Comparison of ENCODE assay signal across 20 cellular contexts in genomic region chr17:49630113-49630900, GRCh38. TPM values are rescaled to one million over a fixed set of nuclear protein-coding genes. Genes with fewer than 3 reads are reported as not detected.
A peak's percentile ranks its signal among the peaks of the same experiment; 100 is the strongest.
DNase-seq lines count a peak whose midpoint lies in the region; ATAC-seq and TF ChIP-seq lines count a peak whose summit lies in the region.
"Had no signal": no experiment of that assay in that cellular context is flagged by ENCODE, and none has a peak within 500 bp of the region (broad histone marks: within the 10 kb centered on the region; RNA-seq: fewer than 3 reads in every experiment).

No MANE protein-coding gene starts in this region.

- peak overlapping the region; percentile 1 for H3K27ac Mint-ChIP-seq in CD8-positive, alpha-beta T cell
- H3K27ac Mint-ChIP-seq in stimulated activated effector memory CD8-positive, alpha-beta T cell treated with anti-CD3 and anti-CD28 coated beads, Interleukin-12 subunit alpha, Interleukin-12 subunit beta, amount 100 ng/mL, for 72 hours, result no peak overlapping the region
- H3K27ac Mint-ChIP-seq: activated CD4-positive, alpha-beta T cell treated with anti-CD3 and anti-CD28 coated beads, Interleukin-2, amount 10 ng/mL, durations not matched to agents 7 days and 5 days; dendritic cell treated with granulocyte-macrophage colony-stimulating factor and Interleukin-4, amounts not matched to agents 40 ng/mL and 50 ng/mL, for 4 days had no signal

- H3K4me3 ChIP-seq in CD8-positive, alpha-beta T cell (ENCODE audit: low read depth, low read length), result no peak overlapping the region
- H3K4me3 ChIP-seq in HEK293 (ENCODE audit: low read depth, low read length), result no peak overlapping the region
- H3K4me3 ChIP-seq in esophagus muscularis mucosa, result no peak overlapping the region
- H3K4me3 ChIP-seq: GM23248, prostate gland, testis had no signal

- no peaks in the 10 kb centered on the region for H3K9me3 Mint-ChIP-seq in CD8-positive, alpha-beta T cell
- no peaks in the 10 kb centered on the region for H3K9me3 Mint-ChIP-seq in stimulated activated effector memory CD8-positive, alpha-beta T cell treated with anti-CD3 and anti-CD28 coated beads, Interleukin-12 subunit alpha, Interleukin-12 subunit beta, amount 100 ng/mL, for 72 hours
- H3K9me3 Mint-ChIP-seq: activated CD4-positive, alpha-beta T cell treated with anti-CD3 and anti-CD28 coated beads, Interleukin-2, amount 10 ng/mL, durations not matched to agents 7 days and 5 days; activated naive CD8-positive, alpha-beta T cell treated with anti-CD3 and anti-CD28 coated beads for 36 hours; dendritic cell treated with granulocyte-macrophage colony-stimulating factor and Interleukin-4, amounts not matched to agents 40 ng/mL and 50 ng/mL, for 4 days had no signal

- ATAC-seq in CD8-positive, alpha-beta T cell, result no peak
- peak; percentile 43 for ATAC-seq in stimulated activated effector memory CD8-positive, alpha-beta T cell treated with anti-CD3 and anti-CD28 coated beads, Interleukin-12 subunit alpha, Interleukin-12 subunit beta, amount 100 ng/mL, for 72 hours
- ATAC-seq in HG02870 (IDR thresholded peaks at IDR 0.05; ENCODE audit: unreplicated experiment), result no peak
- ATAC-seq: left cardiac atrium had no signal

- H3K4me3 Mint-ChIP-seq in CD8-positive, alpha-beta T cell, result no peak overlapping the region
- no peak overlapping the region for H3K4me3 Mint-ChIP-seq in stimulated activated effector memory CD8-positive, alpha-beta T cell treated with anti-CD3 and anti-CD28 coated beads, Interleukin-12 subunit alpha, Interleukin-12 subunit beta, amount 100 ng/mL, for 72 hours
- H3K4me3 Mint-ChIP-seq: activated CD4-positive, alpha-beta T cell treated with anti-CD3 and anti-CD28 coated beads, Interleukin-2, amount 10 ng/mL, durations not matched to agents 7 days and 5 days; activated naive CD8-positive, alpha-beta T cell treated with anti-CD3 and anti-CD28 coated beads for 36 hours; dendritic cell treated with granulocyte-macrophage colony-stimulating factor and Interleukin-4, amounts not matched to agents 40 ng/mL and 50 ng/mL, for 4 days had no signal

- CTCF ChIA-PET in CD8-positive, alpha-beta T cell (lab: Charles Lee), result interaction anchor here (1.1 kb wide), 1 partner anchor 33 kb away, joined by 3 read pairs; no protein-coding TSS in a partner anchor
- CTCF ChIA-PET in HEK293 (lab: Yijun Ruan, JAX), result interaction anchor here (0.6 to 1.0 kb wide), 2 partner anchors 19 to 48 kb away, joined by 3 read pairs; no protein-coding TSS in a partner anchor

- H3K4me1 Mint-ChIP-seq in CD8-positive, alpha-beta T cell (ENCODE audit: low read depth), result peaks cover 53% of the 10 kb centered on the region
- peaks cover 13% of the 10 kb centered on the region for H3K4me1 Mint-ChIP-seq in stimulated activated effector memory CD8-positive, alpha-beta T cell treated with anti-CD3 and anti-CD28 coated beads, Interleukin-12 subunit alpha, Interleukin-12 subunit beta, amount 100 ng/mL, for 72 hours

- no peak for TF ChIP-seq POLR2A in esophagus muscularis mucosa (IDR thresholded peaks at IDR 0.05; ENCODE audit: low read depth)

- H3K36me3 ChIP-seq in CD8-positive, alpha-beta T cell (ENCODE audit: insufficient read depth, low read length), result no peaks in the 10 kb centered on the region
- H3K36me3 ChIP-seq in HEK293 (ENCODE audit: control insufficient read depth in 2 of 2, insufficient read depth in 1 of 2, low read length in 2 of 2) (peaks cover 0 to 4% of the 10 kb centered on the region in 2 experiments; a peak in 1 of 3 replicates), esophagus muscularis mucosa (peaks cover 0 to 5% (median 3%) of the 10 kb centered on the region in 4 donors)
- H3K36me3 ChIP-seq: prostate gland had no signal

- H3K4me1 ChIP-seq in CD8-positive, alpha-beta T cell (ENCODE audit: insufficient read depth, low read length), result peaks cover 25% of the 10 kb centered on the region
- peaks cover 19% of the 10 kb centered on the region for H3K4me1 ChIP-seq in HEK293 (ENCODE audit: control insufficient read depth, insufficient read depth, low read length)
- peaks cover 83 to 100% (median 99%) of the 10 kb centered on the region in 4 donors for H3K4me1 ChIP-seq in esophagus muscularis mucosa

- no peaks in the 10 kb centered on the region for H3K27me3 ChIP-seq in CD8-positive, alpha-beta T cell (ENCODE audit: insufficient read depth, low read length)
- H3K27me3 ChIP-seq in esophagus muscularis mucosa, result no peaks in the 10 kb centered on the region
- H3K27me3 ChIP-seq: testis had no signal

- DNase-seq in CD8-positive, alpha-beta T cell, result no peak
- DNase-seq in esophagus muscularis mucosa (ENCODE audit: extremely low spot score), result no peak
- no peak for DNase-seq in stimulated activated effector memory CD8-positive, alpha-beta T cell treated with anti-CD3 and anti-CD28 coated beads, Interleukin-12 subunit alpha, Interleukin-12 subunit beta, amount 100 ng/mL, for 72 hours (ENCODE audit: low spot score in 2 of 2)
- DNase-seq in NK-92 (lab: John Stamatoyannopoulos, UW; ENCODE audit: unreplicated experiment), result no peak
- no peak for DNase-seq in germinal center (ENCODE audit: low spot score)
- DNase-seq: activated CD4-positive, alpha-beta T cell treated with anti-CD3 and anti-CD28 coated beads, Interleukin-2, amount 10 ng/mL, durations not matched to agents 7 days and 5 days; activated naive CD8-positive, alpha-beta T cell treated with anti-CD3 and anti-CD28 coated beads for 36 hours; activated T-cell treated with anti-CD3 and anti-CD28 coated beads for 4 hours; GM23248; KG1; left cardiac atrium; midbrain; NCI-H187 treated with DMSO at 0.1 percent for 48 hours; SW 1271; testis had no signal

- intact Hi-C loops in CD8-positive, alpha-beta T cell (cut with DNase I, micrococcal nuclease), result loop anchor here (5.0 kb wide), 1 partner anchor 67 kb away; no protein-coding TSS in a partner anchor
- intact Hi-C loops in esophagus muscularis mucosa (cut with DNase I), result no loop called here

- H3K27ac ChIP-seq in CD8-positive, alpha-beta T cell (ENCODE audit: low read depth, low read length), result no peak overlapping the region
- H3K27ac ChIP-seq in HEK293 (ENCODE audit: extremely low read depth, low read depth, low read length) (no peak overlapping the region), esophagus muscularis mucosa (replicated peaks in 1 of 4) (peak overlapping the region; percentile 51 to 58 (median 56))
- H3K27ac ChIP-seq: GM23248, prostate gland, testis had no signal

- WGBS in esophagus muscularis mucosa, result 57% methylated on average over 6 of the region's 6 CpGs

- no peak for TF ChIP-seq EP300 in esophagus muscularis mucosa (IDR thresholded peaks at IDR 0.05)

- TF ChIP-seq CTCF in CD8-positive, alpha-beta T cell (IDR thresholded peaks at IDR 0.05), result no peak
- TF ChIP-seq CTCF in HEK293 (tag by site-specific recombination; IDR thresholded peaks at IDR 0.05), result no peak
- no peak for TF ChIP-seq CTCF in esophagus muscularis mucosa (IDR thresholded peaks at IDR 0.05)

- H3K9me3 ChIP-seq in CD8-positive, alpha-beta T cell (ENCODE audit: low read length), result no peaks in the 10 kb centered on the region
- no peaks in the 10 kb centered on the region for H3K9me3 ChIP-seq in HEK293 (ENCODE audit: control insufficient read depth, insufficient read depth, low read depth, low read length)
- H3K9me3 ChIP-seq in esophagus muscularis mucosa, result no peaks in the 10 kb centered on the region
- H3K9me3 ChIP-seq: prostate gland, testis had no signal

- POLR2A ChIA-PET in CD8-positive, alpha-beta T cell (lab: Charles Lee), result no interaction called here
- POLR2A ChIA-PET in HEK293 (lab: Yijun Ruan, JAX), result no interaction called here

- H3K36me3 Mint-ChIP-seq in CD8-positive, alpha-beta T cell, result peaks cover 23% of the 10 kb centered on the region
- H3K36me3 Mint-ChIP-seq in stimulated activated effector memory CD8-positive, alpha-beta T cell treated with anti-CD3 and anti-CD28 coated beads, Interleukin-12 subunit alpha, Interleukin-12 subunit beta, amount 100 ng/mL, for 72 hours, result peaks cover 7% of the 10 kb centered on the region

- no peaks in the 10 kb centered on the region for H3K27me3 Mint-ChIP-seq in CD8-positive, alpha-beta T cell (ENCODE audit: low read depth)
- H3K27me3 Mint-ChIP-seq: activated CD4-positive, alpha-beta T cell treated with anti-CD3 and anti-CD28 coated beads, Interleukin-2, amount 10 ng/mL, durations not matched to agents 7 days and 5 days; activated naive CD8-positive, alpha-beta T cell treated with anti-CD3 and anti-CD28 coated beads for 36 hours; dendritic cell treated with granulocyte-macrophage colony-stimulating factor and Interleukin-4, amounts not matched to agents 40 ng/mL and 50 ng/mL, for 4 days had no signal

TF ChIP-seq in HEK293, 187 proteins besides CTCF, POLR2A, EP300 and RAD21 (continues in another document):
- TF ChIP-seq SCRT2 (tag by site-specific recombination; IDR thresholded peaks at IDR 0.05), result no peak
- no peak for TF ChIP-seq KLF9 (tag by site-specific recombination; IDR thresholded peaks at IDR 0.05; ENCODE audit: low read depth)
- TF ChIP-seq ZNF777 (tag by site-specific recombination; IDR thresholded peaks at IDR 0.05; ENCODE audit: borderline replicate concordance), result no peak
- TF ChIP-seq GFI1B (tag by site-specific recombination; IDR thresholded peaks at IDR 0.05), result no peak
- no peak for TF ChIP-seq ZNF658 (tag by site-specific recombination; IDR thresholded peaks at IDR 0.05)
- TF ChIP-seq HOXC10 (CRISPR knock-in tag; IDR thresholded peaks at IDR 0.05), result no peak
- TF ChIP-seq, protein P1, sequence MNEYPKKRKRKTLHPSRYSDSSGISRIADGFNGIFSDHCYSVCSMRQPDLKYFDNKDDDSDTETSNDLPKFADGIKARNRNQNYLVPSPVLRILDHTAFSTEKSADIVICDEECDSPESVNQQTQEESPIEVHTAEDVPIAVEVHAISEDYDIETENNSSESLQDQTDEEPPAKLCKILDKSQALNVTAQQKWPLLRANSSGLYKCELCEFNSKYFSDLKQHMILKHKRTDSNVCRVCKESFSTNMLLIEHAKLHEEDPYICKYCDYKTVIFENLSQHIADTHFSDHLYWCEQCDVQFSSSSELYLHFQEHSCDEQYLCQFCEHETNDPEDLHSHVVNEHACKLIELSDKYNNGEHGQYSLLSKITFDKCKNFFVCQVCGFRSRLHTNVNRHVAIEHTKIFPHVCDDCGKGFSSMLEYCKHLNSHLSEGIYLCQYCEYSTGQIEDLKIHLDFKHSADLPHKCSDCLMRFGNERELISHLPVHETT (tag by site-specific recombination; IDR thresholded peaks at IDR 0.05), result no peak

RNA-seq across cellular contexts. Expression of gene SPOP, which starts 47.6 kb away (rescaled TPM):
- total RNA-seq in CD8-positive, alpha-beta T cell, result 10 to 100 TPM; 30.5 to 34.3 TPM
- 100 to 1,000 TPM; 156 to 304 (median 185) TPM for total RNA-seq in esophagus muscularis mucosa

RNA-seq across cellular contexts. Expression of gene NXPH3, which starts 54.6 kb away (rescaled TPM):
- total RNA-seq in CD8-positive, alpha-beta T cell, result not detected
- 10 to 100 TPM; 12.6 to 37.8 (median 21.2) TPM for total RNA-seq in esophagus muscularis mucosa
- total RNA-seq: activated CD4-positive, alpha-beta T cell treated with anti-CD3 and anti-CD28 coated beads, Interleukin-2, amount 10 ng/mL, durations not matched to agents 7 days and 5 days; NCI-H460 had no signal

Comparison
In these comparisons a context has a peak if more than half of its experiments do, and no peak if none do; other contexts are left out.
1. H3K27ac ChIP-seq: peak in esophagus muscularis mucosa (4 of 4); none in CD8-positive, alpha-beta T cell (single experiment) and HEK293 (single experiment).
2. RNA of gene SPOP, which starts 47.6 kb away (total RNA-seq): 156 to 304 TPM in esophagus muscularis mucosa; 30.5 to 34.3 TPM in CD8-positive, alpha-beta T cell; every median in the first group is over 4 times any median in the second.
3. RNA of gene NXPH3, which starts 54.6 kb away (total RNA-seq): 12.6 to 37.8 TPM in esophagus muscularis mucosa; not detected in CD8-positive, alpha-beta T cell; every median in the first group is over 10 times any median in the second.